In the genomic region with DNA sequence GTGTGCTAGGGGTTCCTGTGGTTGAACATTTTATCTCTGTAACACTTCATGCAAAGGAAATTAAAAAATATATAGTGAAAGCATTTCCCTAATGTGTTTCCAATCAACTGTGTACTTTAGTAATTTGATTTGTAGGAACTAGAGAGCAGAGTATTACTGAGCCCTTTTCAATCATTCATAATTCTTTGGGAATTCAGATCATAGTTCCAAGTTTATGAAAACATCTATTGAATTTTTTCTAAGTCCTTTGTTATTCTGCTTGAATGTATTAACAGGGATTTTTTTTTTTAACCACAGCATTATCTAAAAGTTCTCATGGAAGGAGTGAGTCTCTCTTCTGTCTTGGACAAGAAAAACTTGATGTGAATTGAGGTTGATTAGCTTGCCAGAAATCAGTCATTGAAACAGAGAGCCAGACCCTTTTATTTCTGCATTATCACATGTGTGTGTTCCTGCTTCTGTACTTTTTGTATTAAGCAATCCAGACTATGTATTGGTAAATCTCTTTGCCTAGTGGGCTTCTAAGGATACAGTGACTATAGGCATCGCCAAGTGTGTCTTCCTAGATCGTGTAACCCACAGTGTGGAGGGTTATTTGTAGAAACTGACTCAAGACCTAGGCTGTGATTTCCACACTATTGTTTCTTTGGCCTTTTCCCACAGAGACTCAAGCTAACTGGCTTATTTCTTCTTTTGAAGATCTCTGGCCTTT, we compare ENCODE assay signal across 24 cellular contexts. TPM values are rescaled to one million over a fixed set of nuclear protein-coding genes. Genes with fewer than 3 reads are reported as not detected.
DNase-seq lines count a peak whose midpoint lies in the region; ATAC-seq, FAIRE-seq and TF ChIP-seq lines count a peak whose summit lies in the region.
"Had no signal": no experiment of that assay in that cellular context is flagged by ENCODE, and none has a peak within 500 bp of the region (broad histone marks: within the 10 kb centered on the region; RNA-seq: fewer than 3 reads in every experiment).

No MANE protein-coding gene starts in this region.

- H3K9me3 ChIP-seq in IMR-90 (ENCODE audit: control insufficient read depth, insufficient read depth, low read length) (no peaks in the 10 kb centered on the region), astrocyte (ENCODE audit: insufficient read depth, low read depth, low read length) (no peaks in the 10 kb centered on the region)
- H3K9me3 ChIP-seq: heart left ventricle, tibial nerve had no signal

- H3K4me3 ChIP-seq in IMR-90 (ENCODE audit: insufficient read depth, low read depth, low read length) = no peak overlapping the region
- H3K4me3 ChIP-seq in astrocyte (ENCODE audit: insufficient read depth, low read depth, low read length) = no peak overlapping the region
- no peak overlapping the region for H3K4me3 ChIP-seq in fibroblast of villous mesenchyme (ENCODE audit: low read depth, low read length)
- H3K4me3 ChIP-seq: heart left ventricle, K562, tibial nerve had no signal

- H3K14ac ChIP-seq in IMR-90 (replicated peaks; ENCODE audit: low read depth, low read length) = no peak overlapping the region

- H3K23ac ChIP-seq in IMR-90 (ENCODE audit: low read depth, low read length) = no peak overlapping the region

- H3K36me3 Mint-ChIP-seq in astrocyte (ENCODE audit: low read depth, unreplicated experiment) = peaks cover 2% of the 10 kb centered on the region

- CTCF ChIA-PET in IMR-90 (lab: Yijun Ruan, JAX) (no interaction called here), HEK293T (lab: Yijun Ruan, JAX) (interaction anchor here (0.7 kb wide), 1 partner anchor 1554 kb away, joined by 3 read pairs; no protein-coding TSS in a partner anchor)

- no peak for TF ChIP-seq CTCF in IMR-90 (conservative IDR thresholded peaks at IDR 0.05; ENCODE audit: low read depth, low read length)
- no peak for TF ChIP-seq CTCF in astrocyte (IDR thresholded peaks at IDR 0.05; ENCODE audit: insufficient read depth, low read depth, low read length)
- TF ChIP-seq CTCF in fibroblast of villous mesenchyme (IDR thresholded peaks at IDR 0.05; ENCODE audit: insufficient read depth, low read depth, low read length) = no peak

- no peak overlapping the region for H2AK9ac ChIP-seq in IMR-90 (replicated peaks; ENCODE audit: low read depth, low read length, poor library complexity)

- H3K27me3 Mint-ChIP-seq in astrocyte (ENCODE audit: low read depth, unreplicated experiment) = peaks cover 4% of the 10 kb centered on the region

- no peak overlapping the region for H2AK5ac ChIP-seq in IMR-90 (ENCODE audit: low read depth, low read length)

- peaks cover 4% of the 10 kb centered on the region; the same call in 1 of the 2 replicates for H3K4me1 ChIP-seq in IMR-90 (ENCODE audit: control insufficient read depth, insufficient read depth, low read length)
- H3K4me1 ChIP-seq in astrocyte (ENCODE audit: insufficient read depth, low read length) = no peaks in the 10 kb centered on the region
- H3K4me1 ChIP-seq: heart left ventricle had no signal

- H3K56ac ChIP-seq in IMR-90 (ENCODE audit: extremely low read depth, insufficient read depth, low read length) = no peak overlapping the region

- H4K20me1 ChIP-seq in IMR-90 (ENCODE audit: insufficient read depth, low read length) (no peaks in the 10 kb centered on the region), astrocyte (ENCODE audit: insufficient read depth, low read length) (no peaks in the 10 kb centered on the region)

- intact Hi-C loops in IMR-90 (cut with micrococcal nuclease) = no loop called here
- intact Hi-C loops in sciatic nerve (cut with DNase I) = loop anchor here (5.0 kb wide), 1 partner anchor 1508 kb away; no protein-coding TSS in a partner anchor

- H3K27me3 ChIP-seq in IMR-90 (ENCODE audit: control insufficient read depth, insufficient read depth, low read length) (no peaks in the 10 kb centered on the region), astrocyte (ENCODE audit: insufficient read depth, low read length) (no peaks in the 10 kb centered on the region)
- H3K27me3 ChIP-seq: heart left ventricle, tibial nerve had no signal

- H3K79me1 ChIP-seq in IMR-90 (ENCODE audit: low read depth in 1 of 2, low read length in 2 of 2) = no peaks in the 10 kb centered on the region

- H3K4ac ChIP-seq in IMR-90 (ENCODE audit: low read depth, low read length) = no peak overlapping the region

- TF ChIP-seq RAD21 in IMR-90 (IDR thresholded peaks at IDR 0.05; ENCODE audit: low read length) = no peak

- H3K27ac ChIP-seq in IMR-90 (ENCODE audit: insufficient read depth, low read length) = no peak overlapping the region
- no peak overlapping the region for H3K27ac ChIP-seq in astrocyte (ENCODE audit: low read depth, low read length)
- H3K27ac ChIP-seq: heart left ventricle had no signal

- no CpG with 5 or more reads among the region's 2 CpGs for WGBS in IMR-90 (ENCODE audit: extremely low coverage in 2 of 2, insufficient read length in 1 of 2), 2 experiments

- dilution Hi-C loops in IMR-90 (cut with HindIII; ENCODE audit: low sequenced_read_pairs, unreplicated experiment) = no loop called here

- POLR2A ChIA-PET in IMR-90 (lab: Charles Lee; ENCODE audit: unreplicated experiment) = no interaction called here
- POLR2A ChIA-PET in HEK293T (lab: Yijun Ruan, JAX) = no interaction called here

- H2BK20ac ChIP-seq in IMR-90 (ENCODE audit: low read depth, low read length) = no peak overlapping the region

- no peak overlapping the region for H2BK5ac ChIP-seq in IMR-90 (ENCODE audit: low read depth, low read length, poor library complexity, severe bottlenecking)

- no peaks in the 10 kb centered on the region for H3K9me1 ChIP-seq in IMR-90 (ENCODE audit: insufficient read depth, low read length)

- no peak overlapping the region for H2AFZ ChIP-seq in IMR-90 (replicated peaks; ENCODE audit: low read length, poor library complexity)
- H2AFZ ChIP-seq in astrocyte (ENCODE audit: low read depth, low read length) = no peak overlapping the region

- H4K8ac ChIP-seq in IMR-90 (ENCODE audit: low read depth in 2 of 2, low read length in 2 of 2) = no peak overlapping the region

- H3K27ac Mint-ChIP-seq in astrocyte (ENCODE audit: unreplicated experiment) = no peak overlapping the region
- H3K27ac Mint-ChIP-seq: activated naive CD4-positive, alpha-beta T cell treated with anti-CD3 and anti-CD28 coated beads for 36 hours; CD4-positive, alpha-beta T cell; stimulated activated naive CD8-positive, alpha-beta T cell treated with anti-CD3 and anti-CD28 coated beads, Interleukin-15, Interleukin-2, amounts not matched to agents 100 ng/mL and 50 ng/mL, for 24 hours had no signal

- no peak for TF ChIP-seq POLR2A in IMR-90 (IDR thresholded peaks at IDR 0.05; ENCODE audit: low read depth, low read length)

- ATAC-seq in IMR-90 (ENCODE audit: low read depth) = no peak
- peak; percentile 66 for ATAC-seq in sciatic nerve
- no peak for ATAC-seq in HG02970 (IDR thresholded peaks at IDR 0.05; ENCODE audit: low FRiP score, unreplicated experiment)
- ATAC-seq: esophagus mucosa, K562 had no signal

- no peak for FAIRE-seq in astrocyte (lab: Jason Lieb, UNC)
- FAIRE-seq: G401.6, GM18507, K562 had no signal

- H3K9ac ChIP-seq in IMR-90 (ENCODE audit: low read depth, low read length) = no peak overlapping the region
- H3K9ac ChIP-seq in astrocyte (ENCODE audit: low read length) = no peak overlapping the region

- DNase-seq in IMR-90 (peak; percentile 18), astrocyte (ENCODE audit: low read depth) (peak; percentile 30), fibroblast of villous mesenchyme (ENCODE audit: low read depth) (peak; percentile 39), sciatic nerve (ENCODE audit: low spot score) (no peak), HEK293T (ENCODE audit: extremely low spot score) (no peak), NCI-H526 treated with DMSO at 0.1 percent for 48 hours (lab: John Stamatoyannopoulos, UW) (no peak), cortex of kidney (lab: John Stamatoyannopoulos, UW) (no peak)
- DNase-seq: activated CD4-positive, alpha-beta T cell treated with anti-CD3 and anti-CD28 coated beads for 4 hours; activated naive CD4-positive, alpha-beta T cell treated with anti-CD3 and anti-CD28 coated beads for 36 hours; activated T-cell treated with anti-CD3 and anti-CD28 coated beads, Interleukin-2, amount 50 U/mL, for 48 hours; CD4-positive, alpha-beta T cell; H7; heart left ventricle; MM.1S; NCI-H1694; stimulated activated CD4-positive, alpha-beta T cell treated with anti-CD3 and anti-CD28 coated beads, Interleukin-12 subunit alpha, Interleukin-12 subunit beta, amount 100 ng/mL, for 4 hours; stimulated activated CD4-positive, alpha-beta T cell treated with anti-CD3 and anti-CD28 coated beads, Interleukin-4, amount 100 ng/mL, for 4 hours had no signal

- no peak overlapping the region for H4K91ac ChIP-seq in IMR-90 (ENCODE audit: insufficient read depth, low read depth, low read length)

- H3K4me2 ChIP-seq in IMR-90 (ENCODE audit: low read depth, low read length) = peak overlapping the region; percentile 45
- H3K4me2 ChIP-seq in astrocyte (ENCODE audit: low read length) = no peak overlapping the region

- no TSS peak for BruUV-seq in IMR-90 (replicated peaks; lab: Mats Ljungman, UMichigan)

- peak overlapping the region; percentile 85; the same call in 1 of the 2 replicates for H3K18ac ChIP-seq in IMR-90 (ENCODE audit: low read depth, low read length)

- in situ Hi-C loops in IMR-90 (cut with MboI; ENCODE audit: low sequenced_read_pairs) = no loop called here

- no peaks in the 10 kb centered on the region for H3K36me3 ChIP-seq in IMR-90 (ENCODE audit: control insufficient read depth, insufficient read depth, low read length)
- no peaks in the 10 kb centered on the region for H3K36me3 ChIP-seq in astrocyte (ENCODE audit: insufficient read depth, low read length)
- H3K36me3 ChIP-seq: heart left ventricle, tibial nerve had no signal

- no peak overlapping the region for H3K4me3 Mint-ChIP-seq in astrocyte (ENCODE audit: unreplicated experiment)
- H3K4me3 Mint-ChIP-seq: activated naive CD4-positive, alpha-beta T cell treated with anti-CD3 and anti-CD28 coated beads for 36 hours; CD4-positive, alpha-beta T cell; stimulated activated naive CD8-positive, alpha-beta T cell treated with anti-CD3 and anti-CD28 coated beads, Interleukin-15, Interleukin-2, amounts not matched to agents 100 ng/mL and 50 ng/mL, for 24 hours had no signal

- H4K5ac ChIP-seq in IMR-90 (ENCODE audit: low read depth, low read length) = peak overlapping the region; percentile 35; the same call in 1 of the 2 replicates

- H3K9me3 Mint-ChIP-seq in astrocyte (ENCODE audit: unreplicated experiment) = no peaks in the 10 kb centered on the region
- H3K9me3 Mint-ChIP-seq: activated naive CD4-positive, alpha-beta T cell treated with anti-CD3 and anti-CD28 coated beads for 36 hours; CD4-positive, alpha-beta T cell; stimulated activated naive CD8-positive, alpha-beta T cell treated with anti-CD3 and anti-CD28 coated beads, Interleukin-15, Interleukin-2, amounts not matched to agents 100 ng/mL and 50 ng/mL, for 24 hours had no signal

- no peak overlapping the region for H2BK15ac ChIP-seq in IMR-90 (ENCODE audit: low read depth, low read length)

- peaks cover 6% of the 10 kb centered on the region for H3K4me1 Mint-ChIP-seq in astrocyte (ENCODE audit: low read depth, unreplicated experiment)

- no peaks in the 10 kb centered on the region for H3K79me2 ChIP-seq in astrocyte (ENCODE audit: insufficient read depth, low read length)

- no peak overlapping the region for H2BK120ac ChIP-seq in IMR-90 (ENCODE audit: low read depth, low read length)

RNA-seq across cellular contexts. Expression of a gene that starts 59.9 kb away (rescaled TPM):
- 7.5 and 7.9 TPM in 2 replicates for total RNA-seq in IMR-90 (2012; rRNA removed)
- 4.6 and 6.2 TPM in 2 replicates for polyA plus RNA-seq in IMR-90 (2012; rRNA removed)
- 4.7 and 5.8 TPM in 2 replicates for polyA plus RNA-seq in IMR-90 (2012; cell fraction: cytosol; rRNA removed)
- polyA plus RNA-seq in IMR-90 (2012; cell fraction: nucleus; rRNA removed; ENCODE audit: low replicate concordance) = 6.5 and 7.8 TPM in 2 replicates
- total RNA-seq in astrocyte = 2.1 and 4.4 TPM in 2 replicates
- total RNA-seq in fibroblast of villous mesenchyme = 5.8 and 7.8 TPM in 2 replicates
- 18.8 TPM for total RNA-seq in sciatic nerve
- total RNA-seq: activated naive CD4-positive, alpha-beta T cell treated with anti-CD3 and anti-CD28 coated beads for 36 hours; CD4-positive, alpha-beta T cell; esophagus mucosa; K562 had no signal
- polyA plus RNA-seq: K562 had no signal

Comparison
In these comparisons a context has a peak if more than half of its experiments do, and no peak if none do; other contexts are left out.
1. DNase-seq: peak in IMR-90 (single experiment), astrocyte (single experiment) and fibroblast of villous mesenchyme (single experiment); none in sciatic nerve (single experiment), HEK293T (single experiment), NCI-H526 treated with DMSO at 0.1 percent for 48 hours (single experiment) and cortex of kidney (single experiment).